ENCODE assay signal across 15 cellular contexts in the genomic region with DNA sequence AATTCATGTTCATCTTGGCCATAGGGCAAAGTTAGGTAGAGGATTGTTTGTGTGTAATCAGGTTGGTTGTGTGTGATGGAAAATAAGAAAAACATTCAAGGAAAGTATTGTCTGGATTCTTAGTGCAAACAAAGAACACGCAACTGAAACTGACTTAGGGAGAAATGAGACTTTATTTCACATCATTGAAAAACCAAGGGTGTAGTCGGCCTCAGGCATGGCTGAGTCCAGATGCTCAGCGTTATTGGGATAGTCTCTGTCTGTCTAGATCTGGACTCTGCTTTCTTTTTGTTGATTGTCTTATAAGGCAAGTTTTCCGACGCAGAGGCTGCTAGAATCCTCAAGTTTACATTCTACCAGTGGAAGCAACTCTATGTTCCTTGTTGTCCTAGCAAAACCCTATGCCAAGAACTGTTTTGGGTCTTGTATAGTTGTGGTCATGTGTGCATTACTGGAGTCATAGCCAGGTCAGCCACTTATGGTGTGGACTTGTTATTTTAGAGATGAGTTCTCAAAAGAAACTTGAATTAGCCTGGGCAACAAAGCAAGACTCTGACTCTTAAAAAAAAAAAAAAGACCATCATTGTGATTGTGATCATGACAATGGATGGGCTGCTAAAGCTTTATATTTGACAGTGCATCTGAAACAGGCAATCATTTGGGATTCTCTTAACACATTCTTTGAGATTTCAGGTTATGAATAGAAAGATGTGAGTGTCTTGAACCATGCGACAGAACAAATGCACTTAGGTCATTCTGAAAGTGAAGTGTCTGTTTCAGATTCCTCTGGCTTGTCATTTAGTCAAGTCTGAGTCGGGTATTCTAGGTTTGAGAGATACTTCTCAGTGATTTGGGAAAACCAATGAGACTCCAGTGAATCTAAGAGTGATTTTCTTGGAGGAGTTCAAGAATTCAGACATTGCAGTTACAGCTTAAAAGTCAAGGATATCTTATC.
A peak's percentile ranks its signal among the peaks of the same experiment; 100 is the strongest.
DNase-seq lines count a peak whose midpoint lies in the region; ATAC-seq lines count a peak whose summit lies in the region.
"Had no signal": no experiment of that assay in that cellular context is flagged by ENCODE, and none has a peak within 500 bp of the region (broad histone marks: within the 10 kb centered on the region; RNA-seq: fewer than 3 reads in every experiment).

No MANE protein-coding gene starts in this region.

- H3K4me1 Mint-ChIP-seq in IgD-negative memory B cell, result no peaks in the 10 kb centered on the region

- ATAC-seq in GM18511 (IDR thresholded peaks at IDR 0.05; ENCODE audit: unreplicated experiment) (peak; percentile 81), GM19468 (IDR thresholded peaks at IDR 0.05; ENCODE audit: extremely low read depth, unreplicated experiment) (peak; percentile 34), HG02885 (IDR thresholded peaks at IDR 0.05; ENCODE audit: poor library complexity, unreplicated experiment) (peak; percentile 85)
- ATAC-seq: activated CD8-positive, alpha-beta memory T cell treated with anti-CD3 and anti-CD28 coated beads, Interleukin-2, amount 10 ng/mL, durations not matched to agents 7 days and 5 days; naive thymus-derived CD8-positive, alpha-beta T cell; Panc1 had no signal

- no peaks in the 10 kb centered on the region for H3K27me3 Mint-ChIP-seq in IgD-negative memory B cell
- H3K27me3 Mint-ChIP-seq: activated CD8-positive, alpha-beta memory T cell treated with anti-CD3 and anti-CD28 coated beads, Interleukin-2, amount 10 ng/mL, durations not matched to agents 7 days and 5 days; CD4-positive, CD25-positive, alpha-beta regulatory T cell; naive thymus-derived CD8-positive, alpha-beta T cell had no signal

- DNase-seq in H4 (ENCODE audit: low spot score) (no peak), OCI-M1 (lab: John Stamatoyannopoulos, UW) (no peak), anterior cingulate cortex (lab: John Stamatoyannopoulos, UW) (no peak), activated gamma-delta T cell (lab: John Stamatoyannopoulos, UW) (no peak)
- DNase-seq: activated CD8-positive, alpha-beta memory T cell treated with anti-CD3 and anti-CD28 coated beads, Interleukin-2, amount 10 ng/mL, durations not matched to agents 7 days and 5 days; CD4-positive, CD25-positive, alpha-beta regulatory T cell; foreskin fibroblast; naive thymus-derived CD8-positive, alpha-beta T cell; NCI-H2107 had no signal

- no peak overlapping the region for H3K4me3 Mint-ChIP-seq in IgD-negative memory B cell
- H3K4me3 Mint-ChIP-seq: activated CD8-positive, alpha-beta memory T cell treated with anti-CD3 and anti-CD28 coated beads, Interleukin-2, amount 10 ng/mL, durations not matched to agents 7 days and 5 days; CD4-positive, CD25-positive, alpha-beta regulatory T cell; naive thymus-derived CD8-positive, alpha-beta T cell; T-helper 2 cell treated with Interferon-gamma antibody and Interleukin-4, amounts not matched to agents 5 μg/mL and 100 μg/mL, for 36 hours had no signal

- peaks cover 0 to 2% (median 0%) of the 10 kb centered on the region in 3 donors for H3K9me3 Mint-ChIP-seq in IgD-negative memory B cell
- H3K9me3 Mint-ChIP-seq: T-helper 2 cell treated with Interferon-gamma antibody and Interleukin-4, amounts not matched to agents 5 μg/mL and 100 μg/mL, for 36 hours had no signal

- H3K36me3 Mint-ChIP-seq in IgD-negative memory B cell, result peaks cover 33% of the 10 kb centered on the region

- H3K27ac Mint-ChIP-seq in IgD-negative memory B cell, result peak overlapping the region in 2 of 3 donors; percentile 2 to 9
- H3K27ac Mint-ChIP-seq: activated CD8-positive, alpha-beta memory T cell treated with anti-CD3 and anti-CD28 coated beads, Interleukin-2, amount 10 ng/mL, durations not matched to agents 7 days and 5 days; T-helper 2 cell treated with Interferon-gamma antibody and Interleukin-4, amounts not matched to agents 5 μg/mL and 100 μg/mL, for 36 hours had no signal

Comparison
In these comparisons a context has a peak if more than half of its experiments do, and no peak if none do; other contexts are left out.
1. ATAC-seq: peak in every context shown above with its lines; median percentile 85 in HG02885; 81 in GM18511; 34 in GM19468.